In the genomic region with DNA sequence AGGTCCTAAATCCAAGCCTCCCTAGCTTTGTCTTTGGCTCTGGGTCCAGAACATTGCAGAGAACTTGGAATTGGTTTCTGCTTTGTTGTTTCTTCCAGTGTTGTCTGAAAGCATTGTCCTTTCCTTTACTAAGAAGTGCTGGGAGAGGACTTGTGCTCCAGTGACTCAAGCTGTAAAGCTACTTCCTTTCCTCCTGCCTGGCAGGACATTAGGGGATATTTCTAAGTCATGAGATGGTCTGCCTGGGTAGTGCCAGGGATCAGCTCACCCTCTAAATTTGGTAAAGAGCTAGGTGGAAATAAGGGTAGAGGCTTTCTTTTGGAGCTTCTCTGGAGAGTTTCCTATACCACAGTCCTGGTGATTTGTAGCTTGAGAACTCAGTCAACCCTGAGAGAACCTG, we compare ENCODE assay signal across 15 cellular contexts.
"Had no signal": no experiment of that assay in that cellular context is flagged by ENCODE, and none has a peak within 500 bp of the region (broad histone marks: within the 10 kb centered on the region; RNA-seq: fewer than 3 reads in every experiment).

No MANE protein-coding gene starts in this region.

- H3K36me3 ChIP-seq: ascending aorta, stomach, WERI-Rb-1 had no signal

- H3K9me3 ChIP-seq: ascending aorta, mucosa of descending colon, stomach had no signal

- H3K27ac Mint-ChIP-seq: activated CD4-positive, alpha-beta T cell treated with anti-CD3 and anti-CD28 coated beads for 36 hours; activated CD8-positive, alpha-beta T cell treated with anti-CD3 and anti-CD28 coated beads for 36 hours; activated T-cell treated with anti-CD3 and anti-CD28 coated beads, Interleukin-2, amount 50 U/mL, for 72 hours; effector memory CD8-positive, alpha-beta T cell; naive thymus-derived CD8-positive, alpha-beta T cell had no signal

- H3K27me3 Mint-ChIP-seq: activated CD8-positive, alpha-beta T cell treated with anti-CD3 and anti-CD28 coated beads for 36 hours had no signal

- H3K27me3 ChIP-seq: ascending aorta had no signal

- H3K9me3 Mint-ChIP-seq: central memory CD8-positive, alpha-beta T cell; effector memory CD8-positive, alpha-beta T cell had no signal

- H3K4me1 Mint-ChIP-seq: activated CD4-positive, alpha-beta T cell treated with anti-CD3 and anti-CD28 coated beads for 36 hours; central memory CD8-positive, alpha-beta T cell had no signal

- H3K4me1 ChIP-seq: stomach had no signal

- DNase-seq: activated CD4-positive, alpha-beta T cell treated with anti-CD3 and anti-CD28 coated beads for 36 hours; activated CD8-positive, alpha-beta memory T cell treated with anti-CD3 and anti-CD28 coated beads, Interleukin-2, amount 50 U/mL, for 4 hours; activated CD8-positive, alpha-beta T cell treated with anti-CD3 and anti-CD28 coated beads for 36 hours; activated T-cell treated with anti-CD3 and anti-CD28 coated beads, Interleukin-2, amount 50 U/mL, for 72 hours; effector memory CD8-positive, alpha-beta T cell; head of caudate nucleus; left colon; mucosa of descending colon; naive thymus-derived CD8-positive, alpha-beta T cell; stimulated activated CD4-positive, alpha-beta T cell treated with anti-CD3 and anti-CD28 coated beads, Interleukin-15, amount 100 ng/mL, for 24 hours; stimulated activated CD4-positive, alpha-beta T cell treated with anti-CD3 and anti-CD28 coated beads, Interleukin-4, amount 100 ng/mL, for 4 hours; stomach; WERI-Rb-1 had no signal

- H3K4me3 Mint-ChIP-seq: activated CD4-positive, alpha-beta T cell treated with anti-CD3 and anti-CD28 coated beads for 36 hours; activated CD8-positive, alpha-beta T cell treated with anti-CD3 and anti-CD28 coated beads for 36 hours; activated T-cell treated with anti-CD3 and anti-CD28 coated beads, Interleukin-2, amount 50 U/mL, for 72 hours; central memory CD8-positive, alpha-beta T cell; effector memory CD8-positive, alpha-beta T cell; naive thymus-derived CD8-positive, alpha-beta T cell had no signal

- ATAC-seq: activated CD4-positive, alpha-beta T cell treated with anti-CD3 and anti-CD28 coated beads for 36 hours; activated CD8-positive, alpha-beta T cell treated with anti-CD3 and anti-CD28 coated beads for 36 hours; activated T-cell treated with anti-CD3 and anti-CD28 coated beads, Interleukin-2, amount 50 U/mL, for 72 hours; left colon; naive thymus-derived CD8-positive, alpha-beta T cell had no signal

- H3K27ac ChIP-seq: stomach, WERI-Rb-1 had no signal

- H3K4me3 ChIP-seq: ascending aorta, mucosa of descending colon, stomach had no signal
